ENCODE assay signal across 21 cellular contexts in genomic region chr17:40610359-40610758, GRCh38. TPM values are rescaled to one million over a fixed set of nuclear protein-coding genes. Genes with fewer than 3 reads are reported as not detected.
DNase-seq lines count a peak whose midpoint lies in the region; ATAC-seq and TF ChIP-seq lines count a peak whose summit lies in the region.
"Had no signal": no experiment of that assay in that cellular context is flagged by ENCODE, and none has a peak within 500 bp of the region (broad histone marks: within the 10 kb centered on the region; RNA-seq: fewer than 3 reads in every experiment).

No MANE protein-coding gene starts in this region.

- intact Hi-C loops in thyroid gland (cut with DNase I), result no loop called here

- H3K27ac ChIP-seq in thyroid gland, result no peak overlapping the region
- H3K27ac ChIP-seq: C4-2B, gastroesophageal sphincter, SK-N-MC had no signal

- no peaks in the 10 kb centered on the region for H3K27me3 Mint-ChIP-seq in activated CD8-positive, alpha-beta memory T cell treated with anti-CD3 and anti-CD28 coated beads, Interleukin-2, amount 10 ng/mL, durations not matched to agents 7 days and 5 days
- H3K27me3 Mint-ChIP-seq in T-helper 17 cell, result no peaks in the 10 kb centered on the region
- H3K27me3 Mint-ChIP-seq in central memory CD8-positive, alpha-beta T cell, result no peaks in the 10 kb centered on the region
- no peaks in the 10 kb centered on the region for H3K27me3 Mint-ChIP-seq in stimulated activated naive B cell treated with anti-CD40 and anti-IgM and Interleukin-4, amounts not matched to agents 10 μg/mL and 1 μg/mL and 100 μg/mL, for 72 hours

- H3K36me3 ChIP-seq in thyroid gland, result no peaks in the 10 kb centered on the region
- H3K36me3 ChIP-seq: gastroesophageal sphincter, MG63 had no signal

- peaks cover 10 to 21% of the 10 kb centered on the region in 2 donors for H3K4me1 ChIP-seq in thyroid gland

- TF ChIP-seq CTCF in thyroid gland (IDR thresholded peaks at IDR 0.05), result no peak

- no peak overlapping the region for H3K4me3 ChIP-seq in thyroid gland (replicated peaks in 1 of 3)
- H3K4me3 ChIP-seq: gastroesophageal sphincter, MG63, SK-N-MC had no signal

- no peaks in the 10 kb centered on the region for H3K36me3 Mint-ChIP-seq in activated CD8-positive, alpha-beta memory T cell treated with anti-CD3 and anti-CD28 coated beads, Interleukin-2, amount 10 ng/mL, durations not matched to agents 7 days and 5 days
- no peaks in the 10 kb centered on the region for H3K36me3 Mint-ChIP-seq in T-helper 17 cell (ENCODE audit: low read depth)
- H3K36me3 Mint-ChIP-seq in central memory CD8-positive, alpha-beta T cell (ENCODE audit: insufficient read depth), result peaks cover 21% of the 10 kb centered on the region
- H3K36me3 Mint-ChIP-seq in stimulated activated naive B cell treated with anti-CD40 and anti-IgM and Interleukin-4, amounts not matched to agents 10 μg/mL and 1 μg/mL and 100 μg/mL, for 72 hours, result no peaks in the 10 kb centered on the region

- H3K9me3 Mint-ChIP-seq in activated CD8-positive, alpha-beta memory T cell treated with anti-CD3 and anti-CD28 coated beads, Interleukin-2, amount 10 ng/mL, durations not matched to agents 7 days and 5 days (ENCODE audit: low read depth), result no peaks in the 10 kb centered on the region
- no peaks in the 10 kb centered on the region for H3K9me3 Mint-ChIP-seq in central memory CD8-positive, alpha-beta T cell
- H3K9me3 Mint-ChIP-seq in stimulated activated naive B cell treated with anti-CD40 and anti-IgM and Interleukin-4, amounts not matched to agents 10 μg/mL and 1 μg/mL and 100 μg/mL, for 72 hours, result no peaks in the 10 kb centered on the region

- peaks cover 92% of the 10 kb centered on the region for H3K4me1 Mint-ChIP-seq in activated CD8-positive, alpha-beta memory T cell treated with anti-CD3 and anti-CD28 coated beads, Interleukin-2, amount 10 ng/mL, durations not matched to agents 7 days and 5 days
- peaks cover 64% of the 10 kb centered on the region for H3K4me1 Mint-ChIP-seq in T-helper 17 cell
- peaks cover 85% of the 10 kb centered on the region for H3K4me1 Mint-ChIP-seq in central memory CD8-positive, alpha-beta T cell
- H3K4me1 Mint-ChIP-seq in stimulated activated naive B cell treated with anti-CD40 and anti-IgM and Interleukin-4, amounts not matched to agents 10 μg/mL and 1 μg/mL and 100 μg/mL, for 72 hours, result peaks cover 54 to 81% of the 10 kb centered on the region in 2 donors

- peak overlapping the region; percentile 16 for H3K4me3 Mint-ChIP-seq in activated CD8-positive, alpha-beta memory T cell treated with anti-CD3 and anti-CD28 coated beads, Interleukin-2, amount 10 ng/mL, durations not matched to agents 7 days and 5 days
- no peak overlapping the region for H3K4me3 Mint-ChIP-seq in T-helper 17 cell
- H3K4me3 Mint-ChIP-seq in central memory CD8-positive, alpha-beta T cell, result peak overlapping the region; percentile 29
- no peak overlapping the region for H3K4me3 Mint-ChIP-seq in stimulated activated naive B cell treated with anti-CD40 and anti-IgM and Interleukin-4, amounts not matched to agents 10 μg/mL and 1 μg/mL and 100 μg/mL, for 72 hours

- H3K9me3 ChIP-seq in T-helper 17 cell (ENCODE audit: control insufficient read depth, low read length, poor library complexity, severe bottlenecking) (no peaks in the 10 kb centered on the region), thyroid gland (no peaks in the 10 kb centered on the region)
- H3K9me3 ChIP-seq: gastroesophageal sphincter, MG63 had no signal

- peak; percentile 35 for ATAC-seq in activated CD8-positive, alpha-beta memory T cell treated with anti-CD3 and anti-CD28 coated beads, Interleukin-2, amount 10 ng/mL, durations not matched to agents 7 days and 5 days
- no peak for ATAC-seq in T-helper 17 cell
- ATAC-seq in central memory CD8-positive, alpha-beta T cell (replicated peaks; ENCODE audit: extremely low read depth, poor library complexity, severe bottlenecking), result no peak
- no peak for ATAC-seq in stimulated activated naive B cell treated with anti-CD40 and anti-IgM and Interleukin-4, amounts not matched to agents 10 μg/mL and 1 μg/mL and 100 μg/mL, for 72 hours (replicated peaks)
- ATAC-seq: gastroesophageal sphincter had no signal

- TF ChIP-seq POLR2A in thyroid gland (IDR thresholded peaks at IDR 0.05), result no peak

- 53 to 62% methylated on average over 2 of the region's 2 CpGs for WGBS in thyroid gland, 2 donors

- H3K27ac Mint-ChIP-seq in activated CD8-positive, alpha-beta memory T cell treated with anti-CD3 and anti-CD28 coated beads, Interleukin-2, amount 10 ng/mL, durations not matched to agents 7 days and 5 days, result peak overlapping the region; percentile 76
- peak overlapping the region; percentile 100 for H3K27ac Mint-ChIP-seq in T-helper 17 cell
- peak overlapping the region; percentile 96 for H3K27ac Mint-ChIP-seq in central memory CD8-positive, alpha-beta T cell (ENCODE audit: low read depth)
- H3K27ac Mint-ChIP-seq in stimulated activated naive B cell treated with anti-CD40 and anti-IgM and Interleukin-4, amounts not matched to agents 10 μg/mL and 1 μg/mL and 100 μg/mL, for 72 hours, result peak overlapping the region; percentile 68

- CTCF ChIA-PET in activated CD8-positive, alpha-beta memory T cell treated with anti-CD3 and anti-CD28 coated beads, Interleukin-2, amount 10 ng/mL, durations not matched to agents 7 days and 5 days (lab: Charles Lee), result interaction anchor here (0.6 to 1.5 kb wide), 6 partner anchors 9 to 1009 kb away, joined by 3 to 6 read pairs (median 4); no protein-coding TSS in a partner anchor

- no peak for DNase-seq in activated CD8-positive, alpha-beta memory T cell treated with anti-CD3 and anti-CD28 coated beads, Interleukin-2, amount 10 ng/mL, durations not matched to agents 7 days and 5 days
- no peak for DNase-seq in activated CD8-positive, alpha-beta memory T cell treated with anti-CD3 and anti-CD28 coated beads for 24 hours
- DNase-seq in T-helper 17 cell (no peak), NCI-H146 treated with DMSO at 0.1 percent for 48 hours (lab: John Stamatoyannopoulos, UW; ENCODE audit: unreplicated experiment) (no peak), NCI-H69 (lab: John Stamatoyannopoulos, UW) (no peak), thyroid gland (no peak)
- no peak for DNase-seq in central memory CD8-positive, alpha-beta T cell (ENCODE audit: low spot score in 2 of 2)
- DNase-seq in stimulated activated naive B cell treated with anti-CD40 and anti-IgM and Interleukin-4, amounts not matched to agents 10 μg/mL and 1 μg/mL and 100 μg/mL, for 72 hours, result no peak
- DNase-seq: ACHN; activated CD4-positive, alpha-beta T cell treated with anti-CD3 and anti-CD28 coated beads for 48 hours; anterior cingulate cortex; DMS79 treated with DMSO at 0.1 percent for 48 hours; kidney glomerular epithelial cell; mammary epithelial cell; MG63; NCI-H187 treated with DMSO at 0.1 percent for 48 hours had no signal

- no peaks in the 10 kb centered on the region for H3K27me3 ChIP-seq in thyroid gland
- H3K27me3 ChIP-seq: MG63 had no signal

RNA-seq across cellular contexts. Expression of gene SMARCE1, which starts 37.3 kb away (rescaled TPM):
- total RNA-seq in activated CD8-positive, alpha-beta memory T cell treated with anti-CD3 and anti-CD28 coated beads, Interleukin-2, amount 10 ng/mL, durations not matched to agents 7 days and 5 days, result 100 to 1,000 TPM in 1 of 2 experiments, 10 to 100 TPM in 1; 90.7 to 110 TPM
- total RNA-seq in T-helper 17 cell (10 to 100 TPM; 60.0 to 77.5 TPM), thyroid gland (100 to 1,000 TPM in 3 of 4 donors, 10 to 100 TPM in 1; 82.1 to 125 (median 108) TPM)

RNA-seq across cellular contexts. Expression of gene CCR7, which starts 45.1 kb away (rescaled TPM):
- 10 to 100 TPM; 43.5 to 83.9 TPM for total RNA-seq in activated CD8-positive, alpha-beta memory T cell treated with anti-CD3 and anti-CD28 coated beads, Interleukin-2, amount 10 ng/mL, durations not matched to agents 7 days and 5 days
- total RNA-seq in T-helper 17 cell (100 to 1,000 TPM; 165 to 182 TPM), thyroid gland (1 to 10 TPM in 1 of 4 donors, under 1 TPM in 2, not detected in 1; 0.27 to 1.6 (median 0.93) TPM)
- total RNA-seq: NCI-H460, RPMI7951 had no signal

RNA-seq across cellular contexts. Expression of gene KRT222, which starts 54.6 kb away (rescaled TPM):
- total RNA-seq in activated CD8-positive, alpha-beta memory T cell treated with anti-CD3 and anti-CD28 coated beads, Interleukin-2, amount 10 ng/mL, durations not matched to agents 7 days and 5 days, result not detected
- total RNA-seq in T-helper 17 cell (not detected), thyroid gland (1 to 10 TPM in 3 of 4 donors, under 1 TPM in 1; 0.50 to 5.7 (median 2.3) TPM)
- total RNA-seq: NCI-H460, RPMI7951 had no signal

Comparison
In these comparisons a context has a peak if more than half of its experiments do, and no peak if none do; other contexts are left out.
1. H3K4me3 Mint-ChIP-seq: peak in activated CD8-positive, alpha-beta memory T cell treated with anti-CD3 and anti-CD28 coated beads, Interleukin-2, amount 10 ng/mL, durations not matched to agents 7 days and 5 days (single experiment) and central memory CD8-positive, alpha-beta T cell (single experiment); none in T-helper 17 cell (single experiment) and stimulated activated naive B cell treated with anti-CD40 and anti-IgM and Interleukin-4, amounts not matched to agents 10 μg/mL and 1 μg/mL and 100 μg/mL, for 72 hours (0 of 2).
2. RNA of gene CCR7, which starts 45.1 kb away (total RNA-seq): 165 to 182 TPM in T-helper 17 cell and 43.5 to 83.9 TPM in activated CD8-positive, alpha-beta memory T cell treated with anti-CD3 and anti-CD28 coated beads, Interleukin-2, amount 10 ng/mL, durations not matched to agents 7 days and 5 days; 0.27 to 1.6 TPM in thyroid gland; every median in the first group is over 10 times any median in the second.
3. Peak in every context shown above with its lines, with median percentiles within 50 percentile points of each other: H3K27ac Mint-ChIP-seq.